In the genomic region with DNA sequence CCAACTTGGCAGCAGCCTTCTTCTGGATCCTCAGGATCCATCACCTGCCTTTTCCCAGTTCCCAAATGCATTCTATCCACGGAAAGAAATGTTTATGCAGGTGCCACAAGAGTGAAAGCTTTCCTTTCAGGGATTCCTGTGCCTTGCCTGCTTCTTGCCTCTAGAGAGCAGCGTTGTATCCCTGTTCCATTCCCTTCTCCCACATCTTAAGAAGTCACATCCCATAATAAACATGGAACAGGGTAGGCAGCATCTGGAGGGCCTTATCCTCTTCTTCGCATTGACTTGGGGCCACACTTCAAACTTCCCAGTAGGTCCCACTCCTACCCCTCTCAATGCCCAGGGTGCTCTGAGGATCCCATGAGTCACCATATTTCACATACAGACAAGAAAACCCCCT, we compare ENCODE assay signal across 14 cellular contexts.
DNase-seq lines count a peak whose midpoint lies in the region; ATAC-seq and TF ChIP-seq lines count a peak whose summit lies in the region.
"Had no signal": no experiment of that assay in that cellular context is flagged by ENCODE, and none has a peak within 500 bp of the region (broad histone marks: within the 10 kb centered on the region; RNA-seq: fewer than 3 reads in every experiment).

No MANE protein-coding gene starts in this region.

- no peak overlapping the region for H3K27ac Mint-ChIP-seq in stimulated activated naive B cell treated with anti-CD40 and anti-IgM and Interleukin-4, amounts not matched to agents 10 μg/mL and 1 μg/mL and 100 μg/mL, for 72 hours

- H3K4me1 Mint-ChIP-seq in stimulated activated naive B cell treated with anti-CD40 and anti-IgM and Interleukin-4, amounts not matched to agents 10 μg/mL and 1 μg/mL and 100 μg/mL, for 72 hours: no peaks in the 10 kb centered on the region

- H3K27ac ChIP-seq in 22Rv1: no peak overlapping the region
- H3K27ac ChIP-seq in WERI-Rb-1: no peak overlapping the region
- H3K27ac ChIP-seq: thoracic aorta had no signal

- H3K9me3 Mint-ChIP-seq in stimulated activated naive B cell treated with anti-CD40 and anti-IgM and Interleukin-4, amounts not matched to agents 10 μg/mL and 1 μg/mL and 100 μg/mL, for 72 hours: peaks cover 3 to 5% of the 10 kb centered on the region in 2 donors

- H3K4me3 Mint-ChIP-seq in stimulated activated naive B cell treated with anti-CD40 and anti-IgM and Interleukin-4, amounts not matched to agents 10 μg/mL and 1 μg/mL and 100 μg/mL, for 72 hours: no peak overlapping the region

- no peaks in the 10 kb centered on the region for H3K27me3 ChIP-seq in WERI-Rb-1 (ENCODE audit: insufficient read depth, low read depth, severe bottlenecking)

- DNase-seq in GM12865 (ENCODE audit: low read depth) (no peak), WERI-Rb-1 (no peak), fibroblast of pulmonary artery (ENCODE audit: low read depth) (no peak), occipital lobe (lab: John Stamatoyannopoulos, UW) (no peak), NCI-H2227 (lab: John Stamatoyannopoulos, UW; ENCODE audit: unreplicated experiment) (no peak), SHP77 (lab: John Stamatoyannopoulos, UW) (no peak)
- no peak for DNase-seq in stimulated activated naive B cell treated with anti-CD40 and anti-IgM and Interleukin-4, amounts not matched to agents 10 μg/mL and 1 μg/mL and 100 μg/mL, for 72 hours
- DNase-seq: activated T-cell treated with anti-CD3 and anti-CD28 coated beads for 4 hours, NCI-H1105, NCI-H446 treated with DMSO at 0.1 percent for 48 hours, OCI-M1, SW 1271 had no signal

- no peaks in the 10 kb centered on the region for H3K9me3 ChIP-seq in WERI-Rb-1 (ENCODE audit: severe bottlenecking)
- H3K9me3 ChIP-seq: thoracic aorta had no signal

- no peaks in the 10 kb centered on the region for H3K36me3 ChIP-seq in WERI-Rb-1

- H3K36me3 Mint-ChIP-seq in stimulated activated naive B cell treated with anti-CD40 and anti-IgM and Interleukin-4, amounts not matched to agents 10 μg/mL and 1 μg/mL and 100 μg/mL, for 72 hours: peaks cover 27 to 35% of the 10 kb centered on the region in 2 donors

- H3K27me3 Mint-ChIP-seq in stimulated activated naive B cell treated with anti-CD40 and anti-IgM and Interleukin-4, amounts not matched to agents 10 μg/mL and 1 μg/mL and 100 μg/mL, for 72 hours: no peaks in the 10 kb centered on the region

- TF ChIP-seq CTCF in 22Rv1 (IDR thresholded peaks at IDR 0.05) (peak; percentile 34), GM12865 (IDR thresholded peaks at IDR 0.05; ENCODE audit: insufficient read depth, low read depth, low read length, missing control alignments) (peak; percentile 10), WERI-Rb-1 (IDR thresholded peaks at IDR 0.05; ENCODE audit: low read depth, low read length) (peak; percentile 52), fibroblast of pulmonary artery (IDR thresholded peaks at IDR 0.05; ENCODE audit: low read length, missing control alignments) (peak; percentile 15)

- no peak overlapping the region for H3K4me3 ChIP-seq in GM12865 (ENCODE audit: low read depth, low read length)
- no peak overlapping the region for H3K4me3 ChIP-seq in WERI-Rb-1 (ENCODE audit: low read depth, low read length)
- no peak overlapping the region for H3K4me3 ChIP-seq in fibroblast of pulmonary artery (replicated peaks; ENCODE audit: low read depth, low read length)
- H3K4me3 ChIP-seq: thoracic aorta had no signal

- ATAC-seq in stimulated activated naive B cell treated with anti-CD40 and anti-IgM and Interleukin-4, amounts not matched to agents 10 μg/mL and 1 μg/mL and 100 μg/mL, for 72 hours (replicated peaks): no peak
